2 cellular contexts compared by ENCODE assay signal in the genomic region with DNA sequence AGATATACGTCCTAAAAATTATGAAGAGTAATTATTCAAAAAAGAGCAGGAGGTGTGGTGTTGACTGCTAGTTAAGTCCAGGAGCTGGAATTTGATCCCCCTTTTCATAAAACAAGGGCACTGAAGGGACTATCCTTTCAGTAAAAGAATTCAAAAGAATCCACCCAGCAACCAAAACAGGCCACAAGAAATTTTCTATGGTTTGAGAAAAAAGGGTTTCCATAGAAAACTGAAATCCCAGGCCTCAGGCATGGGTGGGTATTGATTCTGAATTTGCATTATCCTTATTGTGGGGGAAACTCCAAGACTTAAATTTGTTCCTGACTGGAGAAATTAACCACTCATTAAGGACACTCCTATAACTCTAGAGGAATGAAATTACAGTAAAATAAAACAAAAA.
"Had no signal": no experiment of that assay in that cellular context is flagged by ENCODE, and none has a peak within 500 bp of the region (broad histone marks: within the 10 kb centered on the region; RNA-seq: fewer than 3 reads in every experiment).

No MANE protein-coding gene starts in this region.

- DNase-seq: GF-D8 had no signal

- H3K4me3 ChIP-seq: GM12878 had no signal
